In the genomic region with DNA sequence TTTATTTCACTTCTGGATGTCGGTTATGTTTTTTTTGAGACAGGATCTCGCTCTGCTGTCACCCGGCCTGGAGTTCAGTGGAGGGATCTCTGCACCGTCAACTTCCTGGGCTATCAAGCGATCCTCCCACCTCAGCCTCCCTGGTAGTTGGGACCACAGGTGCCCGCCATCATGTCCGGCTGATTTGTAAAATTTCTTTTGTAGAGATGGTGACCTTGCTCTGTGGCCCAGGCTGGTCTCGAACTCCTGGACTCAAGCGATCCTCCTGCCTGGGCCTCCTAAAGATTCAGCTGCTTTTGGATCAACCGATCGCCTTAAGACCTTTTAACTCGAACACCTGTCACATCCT, we compare ENCODE assay signal across 9 cellular contexts. TPM values are rescaled to one million over a fixed set of nuclear protein-coding genes. Genes with fewer than 3 reads are reported as not detected.
DNase-seq lines count a peak whose midpoint lies in the region; FAIRE-seq and TF ChIP-seq lines count a peak whose summit lies in the region.
"Had no signal": no experiment of that assay in that cellular context is flagged by ENCODE, and none has a peak within 500 bp of the region (broad histone marks: within the 10 kb centered on the region; RNA-seq: fewer than 3 reads in every experiment).

No MANE protein-coding gene starts in this region.

- H3K4me3 ChIP-seq in GM12864 (ENCODE audit: low read depth, low read length): peak overlapping the region; percentile 67
- peak overlapping the region; percentile 91 for H3K4me3 ChIP-seq in HUES64 (ENCODE audit: low read length)
- peak overlapping the region; percentile 75 for H3K4me3 ChIP-seq in bronchial epithelial cell (ENCODE audit: low read depth, low read length)
- peak overlapping the region; percentile 67 for H3K4me3 ChIP-seq in mononuclear cell (ENCODE audit: low read length)

- WGBS in HUES64: 22% methylated on average over 12 of the region's 12 CpGs

- no peak for TF ChIP-seq CTCF in GM12864 (IDR thresholded peaks at IDR 0.05; ENCODE audit: low read depth, low read length, missing control alignments)
- no peak for TF ChIP-seq CTCF in bronchial epithelial cell (IDR thresholded peaks at IDR 0.05; ENCODE audit: insufficient read depth, low read length, severe bottlenecking)

- H3K27ac ChIP-seq in HUES64 (ENCODE audit: low read depth, low read length): peak overlapping the region; percentile 91

- no peak for DNase-seq in GM12864 (ENCODE audit: low read depth)
- no peak for DNase-seq in bronchial epithelial cell (ENCODE audit: low read depth)
- DNase-seq in GF-D8 (lab: John Stamatoyannopoulos, UW): no peak
- DNase-seq in NCI-H226: no peak
- no peak for DNase-seq in hepatic stellate cell (ENCODE audit: low spot score)
- no peak for DNase-seq in superior temporal gyrus (ENCODE audit: extremely low spot score)

- H3K9me3 ChIP-seq in HUES64 (ENCODE audit: insufficient read depth, low read depth, low read length) (peaks cover 6% of the 10 kb centered on the region; the same call in 1 of the 2 replicates), mononuclear cell (ENCODE audit: low read depth, low read length) (no peaks in the 10 kb centered on the region)

- FAIRE-seq in bronchial epithelial cell (lab: Jason Lieb, UNC): no peak
- FAIRE-seq: TTC549 had no signal

- H3K4me1 ChIP-seq in HUES64 (ENCODE audit: insufficient read depth, low read length): no peaks in the 10 kb centered on the region
- peaks cover 49% of the 10 kb centered on the region for H3K4me1 ChIP-seq in mononuclear cell (ENCODE audit: insufficient read depth, low read length)

- H3K9ac ChIP-seq in HUES64 (ENCODE audit: low read depth, low read length): peak overlapping the region; percentile 91

- H3K36me3 ChIP-seq in HUES64 (ENCODE audit: insufficient read depth, low read length) (peaks cover 15% of the 10 kb centered on the region; the same call in 1 of the 2 replicates), bronchial epithelial cell (ENCODE audit: control insufficient read depth, insufficient read depth, low read length) (no peaks in the 10 kb centered on the region)

- H3K27me3 ChIP-seq in HUES64 (ENCODE audit: insufficient read depth, low read length) (no peaks in the 10 kb centered on the region), bronchial epithelial cell (ENCODE audit: control insufficient read depth, insufficient read depth, low read length) (no peaks in the 10 kb centered on the region), mononuclear cell (ENCODE audit: insufficient read depth, low read length) (no peaks in the 10 kb centered on the region)

RNA-seq across cellular contexts. Expression of a gene that starts 0.6 kb away (rescaled TPM):
- 10.7 TPM for polyA plus RNA-seq in HUES64 (2013, experiment 1 of 2)
- polyA plus RNA-seq in HUES64 (2013, experiment 2 of 2): 12.9 TPM
- total RNA-seq in bronchial epithelial cell: 35.3 and 41.5 TPM in 2 replicates
- total RNA-seq in mononuclear cell: 52.8 TPM
